1 cellular context compared by ENCODE assay signal in the genomic region with DNA sequence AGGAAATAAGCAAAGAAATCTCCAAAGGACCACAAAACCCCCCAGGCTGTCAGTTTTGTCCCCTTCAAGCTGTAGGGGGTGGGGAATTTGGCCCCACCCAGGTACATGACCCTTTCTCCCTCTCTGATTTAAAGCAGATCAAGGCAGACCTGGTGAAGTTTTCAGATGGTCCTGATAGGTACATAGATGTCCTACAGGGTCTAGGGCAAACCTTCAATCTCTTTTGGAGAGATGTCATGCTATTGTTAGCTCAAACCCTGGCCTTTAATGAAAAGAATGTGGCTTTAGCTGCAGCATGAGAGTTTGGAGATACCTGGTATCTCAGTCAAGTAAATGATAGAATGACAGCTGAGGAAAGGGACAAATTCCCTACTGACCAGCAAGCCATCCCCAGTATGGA. TPM values are rescaled to one million over a fixed set of nuclear protein-coding genes. Genes with fewer than 3 reads are reported as not detected.
"Had no signal": no experiment of that assay in that cellular context is flagged by ENCODE, and none has a peak within 500 bp of the region (broad histone marks: within the 10 kb centered on the region; RNA-seq: fewer than 3 reads in every experiment).

No MANE protein-coding gene starts in this region.

RNA-seq across cellular contexts. Expression of a gene that starts 18.5 kb away (rescaled TPM):
- total RNA-seq: M059J had no signal
